In genomic region chr10:113627836-113628235, GRCh38 we compare ENCODE assay signal across 32 cellular contexts. TPM values are rescaled to one million over a fixed set of nuclear protein-coding genes. Genes with fewer than 3 reads are reported as not detected.
"Had no signal": no experiment of that assay in that cellular context is flagged by ENCODE, and none has a peak within 500 bp of the region (broad histone marks: within the 10 kb centered on the region; RNA-seq: fewer than 3 reads in every experiment).

No MANE protein-coding gene starts in this region.

- H3K4me1 ChIP-seq: SJSA1 had no signal

- DNase-seq: activated B cell treated with CpG ODN at 0.5 μM for 24 hours; activated CD4-positive, alpha-beta T cell treated with anti-CD3 and anti-CD28 coated beads for 1 hour; activated CD4-positive, alpha-beta T cell treated with anti-CD3 and anti-CD28 coated beads, Interleukin-2, amount 10 ng/mL, durations not matched to agents 24 days and 14 days; activated CD4-positive, alpha-beta T cell treated with anti-CD3 and anti-CD28 coated beads, Interleukin-2, amount 50 U/mL, for 48 hours; activated gamma-delta T cell; activated naive CD4-positive, alpha-beta T cell treated with anti-CD3 and anti-CD28 coated beads for 36 hours; activated T-cell treated with anti-CD3 and anti-CD28 coated beads for 4 hours; activated T-cell treated with anti-CD3 and anti-CD28 coated beads, Interleukin-2, amount 50 U/mL, for 48 hours; amygdala; MV-4-11; NCI-H1092 treated with DMSO at 0.1 percent for 48 hours; NCI-H1417 treated with DMSO at 0.1 percent for 48 hours; NCI-H1694; NCI-H2029 treated with DMSO at 0.1 percent for 48 hours; NCI-H510A treated with DMSO at 0.1 percent for 48 hours; NCI-H69; NK-92 treated with Interleukin-12 subunit alpha and Interleukin-12 subunit beta, amount 100 ng/mL, for 24 hours; OCI-M1; RPMI8226; SHP77; SW 1271 had no signal

- H3K9me3 Mint-ChIP-seq: activated B cell treated with CpG ODN at 0.5 μM for 24 hours; activated naive CD4-positive, alpha-beta T cell treated with anti-CD3 and anti-CD28 coated beads for 36 hours; activated T-helper 17 cell treated with anti-CD3 and anti-CD28 coated beads, Interleukin-2, amount 50 U/mL, for 72 hours; T-helper 1 cell treated with Interleukin-12 subunit alpha and Interleukin-12 subunit beta and Interleukin-4 antibody, amounts not matched to agents 30 μg/mL and 1 μg/mL, for 36 hours had no signal

- H3K36me3 ChIP-seq: SJSA1 had no signal

- H3K9me3 ChIP-seq: SJSA1 had no signal

- H3K36me3 Mint-ChIP-seq: activated naive CD8-positive, alpha-beta T cell; brain had no signal

- H3K27ac ChIP-seq: KMS-11, SJSA1 had no signal

- H3K4me2 ChIP-seq: KMS-11 had no signal

- H3K4me1 Mint-ChIP-seq: activated B cell treated with CpG ODN at 0.5 μM for 24 hours; activated CD4-positive, alpha-beta T cell treated with anti-CD3 and anti-CD28 coated beads, Interleukin-2, amount 10 ng/mL, durations not matched to agents 24 days and 14 days; activated T-helper 17 cell treated with anti-CD3 and anti-CD28 coated beads, Interleukin-2, amount 50 U/mL, for 72 hours had no signal

- H3K4me3 ChIP-seq: SJSA1 had no signal

- ATAC-seq: activated T-helper 17 cell treated with anti-CD3 and anti-CD28 coated beads, Interleukin-2, amount 50 U/mL, for 72 hours; Panc1; SK-N-SH treated with all-trans-retinoic acid at 6 μM for 48 hours had no signal

- FAIRE-seq: astrocyte, TTC549 had no signal

- H3K4me3 Mint-ChIP-seq: activated B cell treated with CpG ODN at 0.5 μM for 24 hours; activated CD4-positive, alpha-beta T cell treated with anti-CD3 and anti-CD28 coated beads, Interleukin-2, amount 10 ng/mL, durations not matched to agents 24 days and 14 days; activated naive CD4-positive, alpha-beta T cell treated with anti-CD3 and anti-CD28 coated beads for 36 hours; activated naive CD8-positive, alpha-beta T cell; activated T-helper 17 cell treated with anti-CD3 and anti-CD28 coated beads, Interleukin-2, amount 50 U/mL, for 72 hours; brain; T-helper 1 cell treated with Interleukin-12 subunit alpha and Interleukin-12 subunit beta and Interleukin-4 antibody, amounts not matched to agents 30 μg/mL and 1 μg/mL, for 36 hours had no signal

- H3K27ac Mint-ChIP-seq: activated B cell treated with CpG ODN at 0.5 μM for 24 hours; activated CD4-positive, alpha-beta T cell treated with anti-CD3 and anti-CD28 coated beads, Interleukin-2, amount 10 ng/mL, durations not matched to agents 24 days and 14 days; activated naive CD4-positive, alpha-beta T cell treated with anti-CD3 and anti-CD28 coated beads for 36 hours; activated naive CD8-positive, alpha-beta T cell; activated T-helper 17 cell treated with anti-CD3 and anti-CD28 coated beads, Interleukin-2, amount 50 U/mL, for 72 hours; brain; T-helper 1 cell treated with Interleukin-12 subunit alpha and Interleukin-12 subunit beta and Interleukin-4 antibody, amounts not matched to agents 30 μg/mL and 1 μg/mL, for 36 hours had no signal

- H3K9ac ChIP-seq: KMS-11 had no signal

RNA-seq across cellular contexts. Expression of gene NRAP, which starts 36.0 kb away (rescaled TPM):
- total RNA-seq: activated B cell treated with CpG ODN at 0.5 μM for 24 hours; activated CD4-positive, alpha-beta T cell treated with anti-CD3 and anti-CD28 coated beads, Interleukin-2, amount 10 ng/mL, durations not matched to agents 24 days and 14 days; activated naive CD4-positive, alpha-beta T cell treated with anti-CD3 and anti-CD28 coated beads for 36 hours; activated T-helper 17 cell treated with anti-CD3 and anti-CD28 coated beads, Interleukin-2, amount 50 U/mL, for 72 hours; astrocyte; MCF 10A; SJSA1 had no signal
